ENCODE assay signal across 8 cellular contexts in the genomic region with DNA sequence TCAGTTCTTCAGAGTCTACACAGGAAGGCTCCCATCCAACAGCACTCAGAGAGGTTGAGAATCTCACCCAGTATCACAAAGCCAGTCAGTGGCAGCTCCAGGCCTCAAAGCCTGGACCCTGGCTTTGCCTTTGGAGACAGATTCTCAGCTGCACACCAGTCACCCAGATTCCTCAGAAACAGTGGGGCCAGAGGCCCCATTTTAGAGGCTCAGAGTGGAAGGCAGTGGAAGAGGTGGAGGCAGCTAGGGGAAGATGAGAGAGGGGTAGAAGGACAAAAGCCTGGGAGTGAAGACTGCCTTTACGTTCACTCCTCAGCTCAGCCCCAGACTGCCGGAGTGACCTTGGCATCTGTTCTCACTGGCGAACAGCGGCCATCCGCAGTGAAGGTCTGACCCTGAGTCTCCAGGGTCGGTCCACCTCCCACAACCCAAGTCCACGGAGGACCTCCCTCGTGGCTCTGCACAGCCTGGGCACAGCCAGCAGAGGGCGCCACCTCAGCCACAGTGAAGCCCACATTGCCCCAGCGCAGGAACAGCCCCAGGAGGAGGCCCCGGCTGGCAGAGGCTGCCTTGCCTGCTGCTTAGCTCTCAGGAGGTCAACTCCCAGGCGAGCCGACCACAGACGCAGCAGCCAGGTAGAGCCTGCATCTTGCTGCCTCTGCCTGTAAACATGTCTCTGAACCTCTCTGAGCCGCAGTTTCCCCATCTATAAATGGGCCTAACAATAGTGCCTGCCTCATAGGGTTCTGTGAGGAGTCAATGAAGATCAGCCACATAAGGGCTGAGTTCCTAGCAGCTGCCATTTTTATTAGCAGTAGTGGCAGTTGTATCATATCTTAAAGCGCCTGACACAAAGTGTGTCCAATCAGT. TPM values are rescaled to one million over a fixed set of nuclear protein-coding genes. Genes with fewer than 3 reads are reported as not detected.
DNase-seq lines count a peak whose midpoint lies in the region; ATAC-seq and TF ChIP-seq lines count a peak whose summit lies in the region.

No MANE protein-coding gene starts in this region.

- POLR2A ChIA-PET in activated CD4-positive, alpha-beta memory T cell treated with anti-CD3 and anti-CD28 coated beads, Interleukin-2, amount 10 ng/mL, durations not matched to agents 7 days and 5 days (lab: Charles Lee) = interaction anchor here (1.3 kb wide), 1 partner anchor 131 kb away, joined by 3 read pairs; no protein-coding TSS in a partner anchor
- POLR2A ChIA-PET in naive thymus-derived CD8-positive, alpha-beta T cell (lab: Charles Lee) = no interaction called here

- H3K4me3 Mint-ChIP-seq in activated CD4-positive, alpha-beta memory T cell treated with anti-CD3 and anti-CD28 coated beads, Interleukin-2, amount 10 ng/mL, durations not matched to agents 7 days and 5 days = no peak overlapping the region
- H3K4me3 Mint-ChIP-seq in naive thymus-derived CD8-positive, alpha-beta T cell = no peak overlapping the region

- peaks cover 9% of the 10 kb centered on the region for H3K4me1 Mint-ChIP-seq in activated CD4-positive, alpha-beta memory T cell treated with anti-CD3 and anti-CD28 coated beads, Interleukin-2, amount 10 ng/mL, durations not matched to agents 7 days and 5 days
- peaks cover 3 to 9% (median 8%) of the 10 kb centered on the region in 4 donors for H3K4me1 Mint-ChIP-seq in naive thymus-derived CD8-positive, alpha-beta T cell

- CTCF ChIA-PET in activated CD4-positive, alpha-beta memory T cell treated with anti-CD3 and anti-CD28 coated beads, Interleukin-2, amount 10 ng/mL, durations not matched to agents 7 days and 5 days (lab: Charles Lee) = interaction anchor here (0.6 to 4.0 kb wide), 19 partner anchors 10 to 420 kb away, joined by 3 to 40 read pairs (median 4); a partner anchor contains a TSS

- no peaks in the 10 kb centered on the region for H3K36me3 Mint-ChIP-seq in activated CD4-positive, alpha-beta memory T cell treated with anti-CD3 and anti-CD28 coated beads, Interleukin-2, amount 10 ng/mL, durations not matched to agents 7 days and 5 days (ENCODE audit: low read depth)
- H3K36me3 Mint-ChIP-seq in naive thymus-derived CD8-positive, alpha-beta T cell = peaks cover 0 to 2% (median 0%) of the 10 kb centered on the region in 3 donors

- H3K4me3 ChIP-seq in epithelial cell of proximal tubule (ENCODE audit: low read depth, low read length) = no peak overlapping the region

- TF ChIP-seq CTCF in epithelial cell of proximal tubule (conservative IDR thresholded peaks at IDR 0.05; ENCODE audit: low read depth, low read length) = peak; percentile 85

- H3K27me3 Mint-ChIP-seq in activated CD4-positive, alpha-beta memory T cell treated with anti-CD3 and anti-CD28 coated beads, Interleukin-2, amount 10 ng/mL, durations not matched to agents 7 days and 5 days = peaks cover 39% of the 10 kb centered on the region
- peaks cover 18 to 75% (median 46%) of the 10 kb centered on the region in 5 donors for H3K27me3 Mint-ChIP-seq in naive thymus-derived CD8-positive, alpha-beta T cell

- no peak overlapping the region for H3K27ac Mint-ChIP-seq in activated CD4-positive, alpha-beta memory T cell treated with anti-CD3 and anti-CD28 coated beads, Interleukin-2, amount 10 ng/mL, durations not matched to agents 7 days and 5 days
- no peak overlapping the region for H3K27ac Mint-ChIP-seq in naive thymus-derived CD8-positive, alpha-beta T cell

- no peaks in the 10 kb centered on the region for H3K9me3 Mint-ChIP-seq in activated CD4-positive, alpha-beta memory T cell treated with anti-CD3 and anti-CD28 coated beads, Interleukin-2, amount 10 ng/mL, durations not matched to agents 7 days and 5 days
- no peaks in the 10 kb centered on the region for H3K9me3 Mint-ChIP-seq in naive thymus-derived CD8-positive, alpha-beta T cell

- peak; percentile 80 to 85 for ATAC-seq in naive thymus-derived CD8-positive, alpha-beta T cell
- ATAC-seq in GM19397 (IDR thresholded peaks at IDR 0.05; ENCODE audit: unreplicated experiment) (no peak), GM19463 (IDR thresholded peaks at IDR 0.05; ENCODE audit: unreplicated experiment) (no peak)

- DNase-seq in activated T-cell treated with anti-CD3 and anti-CD28 coated beads for 48 hours (ENCODE audit: low read depth) (peak; percentile 36), activated T-cell treated with anti-CD3 and anti-CD28 coated beads for 4 hours (no peak), NCI-H1694 (lab: John Stamatoyannopoulos, UW) (peak; percentile 34), epithelial cell of proximal tubule (ENCODE audit: low read depth) (no peak)
- DNase-seq in activated CD4-positive, alpha-beta memory T cell treated with anti-CD3 and anti-CD28 coated beads, Interleukin-2, amount 10 ng/mL, durations not matched to agents 7 days and 5 days = peak; percentile 74
- peak in 9 of 10 donors; percentile 20 to 61 (median 49) for DNase-seq in naive thymus-derived CD8-positive, alpha-beta T cell

RNA-seq across cellular contexts. Expression of a gene that starts 5.9 kb away (rescaled TPM):
- not detected for total RNA-seq in activated CD4-positive, alpha-beta memory T cell treated with anti-CD3 and anti-CD28 coated beads, Interleukin-2, amount 10 ng/mL, durations not matched to agents 7 days and 5 days
- total RNA-seq in epithelial cell of proximal tubule = not detected in 2 replicates
- total RNA-seq in naive thymus-derived CD8-positive, alpha-beta T cell = not detected
- polyA plus RNA-seq in naive thymus-derived CD8-positive, alpha-beta T cell = not detected

RNA-seq across cellular contexts. Expression of a gene that starts 9.7 kb away (rescaled TPM):
- under 1 TPM; 0.38 to 0.60 TPM for total RNA-seq in activated CD4-positive, alpha-beta memory T cell treated with anti-CD3 and anti-CD28 coated beads, Interleukin-2, amount 10 ng/mL, durations not matched to agents 7 days and 5 days
- total RNA-seq in epithelial cell of proximal tubule = 0.14 TPM in 1 of 2 replicates, not detected in the other
- not detected for total RNA-seq in naive thymus-derived CD8-positive, alpha-beta T cell
- not detected for polyA plus RNA-seq in naive thymus-derived CD8-positive, alpha-beta T cell

RNA-seq across cellular contexts. Expression of a gene that starts 24.6 kb away (rescaled TPM):
- total RNA-seq in activated CD4-positive, alpha-beta memory T cell treated with anti-CD3 and anti-CD28 coated beads, Interleukin-2, amount 10 ng/mL, durations not matched to agents 7 days and 5 days = not detected
- 119 and 131 TPM in 2 replicates for total RNA-seq in epithelial cell of proximal tubule
- not detected for total RNA-seq in naive thymus-derived CD8-positive, alpha-beta T cell
- polyA plus RNA-seq in naive thymus-derived CD8-positive, alpha-beta T cell = not detected

RNA-seq across cellular contexts. Expression of a gene that starts 59.1 kb away (rescaled TPM):
- 10 to 100 TPM; 78.4 to 84.0 TPM for total RNA-seq in activated CD4-positive, alpha-beta memory T cell treated with anti-CD3 and anti-CD28 coated beads, Interleukin-2, amount 10 ng/mL, durations not matched to agents 7 days and 5 days
- 14.3 and 26.6 TPM in 2 replicates for total RNA-seq in epithelial cell of proximal tubule
- total RNA-seq in naive thymus-derived CD8-positive, alpha-beta T cell = 10 to 100 TPM; 47.7 to 50.5 TPM
- polyA plus RNA-seq in naive thymus-derived CD8-positive, alpha-beta T cell = 1 to 10 TPM; 5.0 to 9.6 (median 6.4) TPM

RNA-seq across cellular contexts. Expression of a gene that starts 59.4 kb away (rescaled TPM):
- 100 to 1,000 TPM; 204 to 214 TPM for total RNA-seq in activated CD4-positive, alpha-beta memory T cell treated with anti-CD3 and anti-CD28 coated beads, Interleukin-2, amount 10 ng/mL, durations not matched to agents 7 days and 5 days
- total RNA-seq in epithelial cell of proximal tubule = 90.9 and 169 TPM in 2 replicates
- 100 to 1,000 TPM; 181 to 184 TPM for total RNA-seq in naive thymus-derived CD8-positive, alpha-beta T cell
- polyA plus RNA-seq in naive thymus-derived CD8-positive, alpha-beta T cell = 10 to 100 TPM; 45.0 to 60.2 (median 45.1) TPM

Comparison
In these comparisons a context has a peak if more than half of its experiments do, and no peak if none do; other contexts are left out.
1. DNase-seq: peak in activated T-cell treated with anti-CD3 and anti-CD28 coated beads for 48 hours (single experiment), NCI-H1694 (single experiment), activated CD4-positive, alpha-beta memory T cell treated with anti-CD3 and anti-CD28 coated beads, Interleukin-2, amount 10 ng/mL, durations not matched to agents 7 days and 5 days (single experiment) and naive thymus-derived CD8-positive, alpha-beta T cell (9 of 10); none in activated T-cell treated with anti-CD3 and anti-CD28 coated beads for 4 hours (single experiment) and epithelial cell of proximal tubule (single experiment).
2. ATAC-seq: peak in naive thymus-derived CD8-positive, alpha-beta T cell (2 of 2); none in GM19397 (single experiment) and GM19463 (single experiment).
3. RNA of a gene that starts 24.6 kb away (total RNA-seq): 119 to 131 TPM in epithelial cell of proximal tubule; not detected in naive thymus-derived CD8-positive, alpha-beta T cell and not detected in activated CD4-positive, alpha-beta memory T cell treated with anti-CD3 and anti-CD28 coated beads, Interleukin-2, amount 10 ng/mL, durations not matched to agents 7 days and 5 days; every median in the first group is over 100 times any median in the second.